ENCODE assay signal across 20 cellular contexts in genomic region chr11:520428-521178, GRCh38. TPM values are rescaled to one million over a fixed set of nuclear protein-coding genes. Genes with fewer than 3 reads are reported as not detected.
DNase-seq lines count a peak whose midpoint lies in the region; ATAC-seq and TF ChIP-seq lines count a peak whose summit lies in the region.
"Had no signal": no experiment of that assay in that cellular context is flagged by ENCODE, and none has a peak within 500 bp of the region (broad histone marks: within the 10 kb centered on the region; RNA-seq: fewer than 3 reads in every experiment).

No MANE protein-coding gene starts in this region.

- no peak for ATAC-seq in activated CD8-positive, alpha-beta T cell treated with anti-CD3 and anti-CD28 coated beads for 36 hours
- no peak for ATAC-seq in right cardiac atrium
- no peak for ATAC-seq in HG02884 (IDR thresholded peaks at IDR 0.05; ENCODE audit: unreplicated experiment)
- no peak for ATAC-seq in HG02938 (IDR thresholded peaks at IDR 0.05; ENCODE audit: unreplicated experiment)
- ATAC-seq: esophagus mucosa, HCT116, heart right ventricle had no signal

- no peaks in the 10 kb centered on the region for H3K27me3 ChIP-seq in right cardiac atrium (ENCODE audit: control insufficient read depth, insufficient read depth)
- H3K27me3 ChIP-seq: heart right ventricle had no signal

- TF ChIP-seq CTCF in activated CD8-positive, alpha-beta T cell treated with anti-CD3 and anti-CD28 coated beads for 36 hours (IDR thresholded peaks at IDR 0.05) = no peak

- POLR2A ChIA-PET in activated CD8-positive, alpha-beta T cell treated with anti-CD3 and anti-CD28 coated beads for 36 hours (lab: Charles Lee) = interaction anchor here (0.6 kb wide), 1 partner anchor 258 kb away, joined by 3 read pairs; no protein-coding TSS in a partner anchor

- WGBS in right cardiac atrium = 93% methylated on average over 39 of the region's 39 CpGs

- H3K9me3 ChIP-seq in right cardiac atrium (ENCODE audit: control insufficient read depth, low read length) = no peaks in the 10 kb centered on the region
- H3K9me3 ChIP-seq: prostate gland had no signal

- no peaks in the 10 kb centered on the region for H3K27me3 Mint-ChIP-seq in activated CD8-positive, alpha-beta T cell treated with anti-CD3 and anti-CD28 coated beads for 36 hours
- H3K27me3 Mint-ChIP-seq: activated B cell treated with CpG ODN at 0.5 μM for 24 hours had no signal

- no peaks in the 10 kb centered on the region for H3K4me1 ChIP-seq in right cardiac atrium (ENCODE audit: control insufficient read depth, insufficient read depth, low read length)
- H3K4me1 ChIP-seq: prostate gland had no signal

- no peak overlapping the region for H3K27ac Mint-ChIP-seq in activated CD8-positive, alpha-beta T cell treated with anti-CD3 and anti-CD28 coated beads for 36 hours
- H3K27ac Mint-ChIP-seq: activated B cell treated with CpG ODN at 0.5 μM for 24 hours had no signal

- H3K4me3 Mint-ChIP-seq in activated CD8-positive, alpha-beta T cell treated with anti-CD3 and anti-CD28 coated beads for 36 hours = no peak overlapping the region
- H3K4me3 Mint-ChIP-seq: activated B cell treated with CpG ODN at 0.5 μM for 24 hours, CD14-positive monocyte had no signal

- H3K27ac ChIP-seq in right cardiac atrium (ENCODE audit: low read length) = no peak overlapping the region
- H3K27ac ChIP-seq: 22Rv1, coronary artery, heart right ventricle, prostate gland had no signal

- H3K36me3 Mint-ChIP-seq in activated CD8-positive, alpha-beta T cell treated with anti-CD3 and anti-CD28 coated beads for 36 hours (ENCODE audit: low read depth) = peaks cover 4% of the 10 kb centered on the region

- DNase-seq in DMS 273 (lab: John Stamatoyannopoulos, UW; ENCODE audit: unreplicated experiment) (peak; percentile 44), DMS 273 treated with DMSO at 0.1 percent for 48 hours (lab: John Stamatoyannopoulos, UW) (no peak), COLO668 (lab: John Stamatoyannopoulos, UW; ENCODE audit: unreplicated experiment) (peak; percentile 1), right cardiac atrium (peak in 2 of 3 donors; percentile 53 to 62)
- peak; percentile 50 for DNase-seq in activated CD8-positive, alpha-beta T cell treated with anti-CD3 and anti-CD28 coated beads for 36 hours
- DNase-seq in NK-92 treated with Interleukin-12 subunit alpha and Interleukin-12 subunit beta, amount 100 ng/mL, for 24 hours (lab: John Stamatoyannopoulos, UW) = no peak
- DNase-seq: activated B cell treated with CpG ODN at 0.5 μM for 24 hours, amygdala, EL, NCI-H1417 treated with DMSO at 0.1 percent for 48 hours, NCI-H446 treated with DMSO at 0.1 percent for 48 hours had no signal

- H3K4me1 Mint-ChIP-seq in activated CD8-positive, alpha-beta T cell treated with anti-CD3 and anti-CD28 coated beads for 36 hours (ENCODE audit: low read depth) = peaks cover 3% of the 10 kb centered on the region

- CTCF ChIA-PET in activated CD8-positive, alpha-beta T cell treated with anti-CD3 and anti-CD28 coated beads for 36 hours (lab: Charles Lee) = interaction anchor here (1.2 to 3.6 kb wide), 4 partner anchors 12 to 202 kb away, joined by 3 to 51 read pairs (median 4); partner anchors contain the start of gene RNH1

- intact Hi-C loops in activated CD8-positive, alpha-beta T cell treated with anti-CD3 and anti-CD28 coated beads for 36 hours (cut with micrococcal nuclease) = no loop called here
- intact Hi-C loops in right cardiac atrium (cut with DNase I) = no loop called here

- peaks cover 7% of the 10 kb centered on the region for H3K9me3 Mint-ChIP-seq in activated CD8-positive, alpha-beta T cell treated with anti-CD3 and anti-CD28 coated beads for 36 hours
- H3K9me3 Mint-ChIP-seq: activated B cell treated with CpG ODN at 0.5 μM for 24 hours had no signal

- no peak overlapping the region for H3K4me3 ChIP-seq in right cardiac atrium (ENCODE audit: low read length)
- H3K4me3 ChIP-seq: coronary artery, heart right ventricle, prostate gland had no signal

RNA-seq across cellular contexts. Expression of gene RNH1, which starts 13.6 kb away (rescaled TPM):
- 100 to 1,000 TPM; 105 to 110 TPM for total RNA-seq in activated CD8-positive, alpha-beta T cell treated with anti-CD3 and anti-CD28 coated beads for 36 hours
- total RNA-seq in right cardiac atrium = 100 to 1,000 TPM; 188 to 203 (median 195) TPM
- polyA plus RNA-seq in right cardiac atrium = 162 TPM

RNA-seq across cellular contexts. Expression of gene HRAS, which starts 14.8 kb away (rescaled TPM):
- 10 to 100 TPM; 30.4 to 34.6 TPM for total RNA-seq in activated CD8-positive, alpha-beta T cell treated with anti-CD3 and anti-CD28 coated beads for 36 hours
- 10 to 100 TPM; 45.7 to 60.4 (median 49.3) TPM for total RNA-seq in right cardiac atrium
- 64.4 TPM for polyA plus RNA-seq in right cardiac atrium

RNA-seq across cellular contexts. Expression of gene LRRC56, which starts 16.7 kb away (rescaled TPM):
- total RNA-seq in activated CD8-positive, alpha-beta T cell treated with anti-CD3 and anti-CD28 coated beads for 36 hours = under 1 TPM; 0.67 to 0.99 TPM
- under 1 TPM; 0.36 to 0.59 (median 0.43) TPM for total RNA-seq in right cardiac atrium
- polyA plus RNA-seq in right cardiac atrium = 0.48 TPM

RNA-seq across cellular contexts. Expression of gene LMNTD2, which starts 39.9 kb away (rescaled TPM):
- total RNA-seq in activated CD8-positive, alpha-beta T cell treated with anti-CD3 and anti-CD28 coated beads for 36 hours = 1 to 10 TPM in 1 of 2 experiments, under 1 TPM in 1; 0.88 to 1.3 TPM
- total RNA-seq in right cardiac atrium = 1 to 10 TPM in 2 of 4 donors, under 1 TPM in 2; 0.65 to 1.4 (median 0.83) TPM
- polyA plus RNA-seq in right cardiac atrium = 0.50 TPM

RNA-seq across cellular contexts. Expression of gene RASSF7, which starts 40.2 kb away (rescaled TPM):
- total RNA-seq in activated CD8-positive, alpha-beta T cell treated with anti-CD3 and anti-CD28 coated beads for 36 hours = 10 to 100 TPM; 16.8 to 17.3 TPM
- total RNA-seq in right cardiac atrium = 1 to 10 TPM; 2.5 to 6.3 (median 3.5) TPM
- 5.3 TPM for polyA plus RNA-seq in right cardiac atrium

Comparison
In these comparisons a context has a peak if more than half of its experiments do, and no peak if none do; other contexts are left out.
1. DNase-seq: peak in DMS 273 (single experiment), COLO668 (single experiment), activated CD8-positive, alpha-beta T cell treated with anti-CD3 and anti-CD28 coated beads for 36 hours (single experiment) and right cardiac atrium (2 of 3); none in DMS 273 treated with DMSO at 0.1 percent for 48 hours (single experiment) and NK-92 treated with Interleukin-12 subunit alpha and Interleukin-12 subunit beta, amount 100 ng/mL, for 24 hours (single experiment).